16 cellular contexts compared by ENCODE assay signal in the genomic region with DNA sequence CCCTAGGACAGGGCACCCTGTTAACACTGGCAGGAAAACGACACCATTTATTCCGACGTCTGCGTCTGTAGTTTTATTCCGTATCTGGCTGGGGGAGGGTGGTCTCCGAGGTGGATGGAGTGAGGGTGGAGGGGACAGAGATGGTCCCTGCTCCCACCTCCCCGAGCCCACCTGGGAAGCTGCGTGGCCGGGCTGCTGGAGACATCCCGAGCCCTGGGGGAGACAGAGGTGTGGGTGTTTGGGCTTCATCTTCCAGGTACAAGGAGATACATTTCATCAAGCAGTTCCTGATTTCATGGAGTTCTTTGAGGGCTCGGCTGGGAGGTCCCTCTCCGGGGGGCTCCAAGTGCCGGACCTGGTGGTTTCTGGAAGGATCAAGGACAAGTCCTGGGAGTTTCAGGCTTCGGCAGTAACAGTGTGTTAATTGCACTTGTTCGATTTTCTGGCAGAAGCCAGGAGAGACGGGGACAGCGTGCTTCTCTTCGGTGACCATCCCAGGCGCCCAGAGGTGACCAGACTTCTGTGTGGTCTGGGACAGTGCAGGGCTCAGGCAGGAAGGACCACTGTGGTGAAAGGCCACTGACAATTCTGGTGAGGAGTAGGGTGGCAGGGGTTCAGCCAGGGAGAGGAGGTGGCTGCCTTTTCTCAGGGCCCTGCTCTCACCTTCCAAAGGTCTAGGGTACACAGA. TPM values are rescaled to one million over a fixed set of nuclear protein-coding genes. Genes with fewer than 3 reads are reported as not detected.
DNase-seq lines count a peak whose midpoint lies in the region; ATAC-seq and TF ChIP-seq lines count a peak whose summit lies in the region.
"Had no signal": no experiment of that assay in that cellular context is flagged by ENCODE, and none has a peak within 500 bp of the region (broad histone marks: within the 10 kb centered on the region; RNA-seq: fewer than 3 reads in every experiment).

No MANE protein-coding gene starts in this region.

- H4K20me1 ChIP-seq in DOHH2 (ENCODE audit: control insufficient read depth, insufficient read depth, low read depth, low read length): peaks cover 4% of the 10 kb centered on the region; the same call in 1 of the 2 replicates

- H3K4me3 ChIP-seq in A673 (ENCODE audit: low read depth, low read length, poor library complexity, severe bottlenecking) (no peak overlapping the region), DOHH2 (ENCODE audit: low read length) (no peak overlapping the region), foreskin fibroblast (ENCODE audit: low read depth in 1 of 2, low read length in 2 of 2) (no peak overlapping the region)
- H3K4me3 ChIP-seq: SJSA1 had no signal

- CTCF ChIA-PET in A673 (lab: Charles Lee): interaction anchor here (0.7 to 1.1 kb wide), 2 partner anchors 109 to 155 kb away, joined by 4 to 6 read pairs; no protein-coding TSS in a partner anchor

- peak overlapping the region; percentile 89 for H3K27ac Mint-ChIP-seq in activated T-helper 17 cell treated with anti-CD3 and anti-CD28 coated beads, Interleukin-2, amount 50 U/mL, for 72 hours
- H3K27ac Mint-ChIP-seq in mesothelial cell of epicardium: peak overlapping the region; percentile 17

- H3K27me3 Mint-ChIP-seq in activated T-helper 17 cell treated with anti-CD3 and anti-CD28 coated beads, Interleukin-2, amount 50 U/mL, for 72 hours: no peaks in the 10 kb centered on the region
- no peaks in the 10 kb centered on the region for H3K27me3 Mint-ChIP-seq in mesothelial cell of epicardium (ENCODE audit: low read depth)

- no peaks in the 10 kb centered on the region for H3K27me3 ChIP-seq in A673 (replicated peaks; ENCODE audit: insufficient read depth, low read depth, low read length, poor library complexity)
- H3K27me3 ChIP-seq in DOHH2 (ENCODE audit: control insufficient read depth, low read length): no peaks in the 10 kb centered on the region
- H3K27me3 ChIP-seq: SJSA1 had no signal

- no peaks in the 10 kb centered on the region for H3K9me3 ChIP-seq in A673 (ENCODE audit: low read depth, low read length, poor library complexity, severe bottlenecking)
- H3K9me3 ChIP-seq in DOHH2 (ENCODE audit: control insufficient read depth, insufficient read depth, low read length): no peaks in the 10 kb centered on the region
- H3K9me3 ChIP-seq: SJSA1 had no signal

- H3K27ac ChIP-seq in A673 (ENCODE audit: low read depth, low read length, poor library complexity, severe bottlenecking) (no peak overlapping the region), DOHH2 (ENCODE audit: low read depth, low read length) (no peak overlapping the region; the same call in 1 of the 2 replicates)
- H3K27ac ChIP-seq: parathyroid adenoma, SJSA1 had no signal

- H3F3A ChIP-seq in DOHH2 (ENCODE audit: control insufficient read depth, insufficient read depth): peaks cover 69% of the 10 kb centered on the region

- peaks cover 45% of the 10 kb centered on the region for H3K79me2 ChIP-seq in DOHH2 (ENCODE audit: control insufficient read depth, low read length)
- H3K79me2 ChIP-seq: parathyroid adenoma had no signal

- H3K9me3 Mint-ChIP-seq in activated T-helper 17 cell treated with anti-CD3 and anti-CD28 coated beads, Interleukin-2, amount 50 U/mL, for 72 hours: no peaks in the 10 kb centered on the region
- no peaks in the 10 kb centered on the region for H3K9me3 Mint-ChIP-seq in mesothelial cell of epicardium

- no peaks in the 10 kb centered on the region for H3K9me2 ChIP-seq in DOHH2 (replicated peaks; ENCODE audit: control insufficient read depth, low read length)

- ATAC-seq in activated T-helper 17 cell treated with anti-CD3 and anti-CD28 coated beads, Interleukin-2, amount 50 U/mL, for 72 hours (replicated peaks): peak; percentile 20
- no peak for ATAC-seq in HG02678 (IDR thresholded peaks at IDR 0.05; ENCODE audit: unreplicated experiment)
- no peak for ATAC-seq in GM19452 (IDR thresholded peaks at IDR 0.05; ENCODE audit: unreplicated experiment)

- peaks cover 16% of the 10 kb centered on the region for H3K36me3 ChIP-seq in A673 (ENCODE audit: insufficient read depth, low read length, poor library complexity, severe bottlenecking)
- H3K36me3 ChIP-seq in DOHH2 (ENCODE audit: control insufficient read depth, low read length): peaks cover 70% of the 10 kb centered on the region

- BruUV-seq in A673 (replicated peaks; lab: Mats Ljungman, UMichigan): TSS peak; percentile 83

- H3K4me1 ChIP-seq in A673 (ENCODE audit: insufficient read depth, low read length, poor library complexity, severe bottlenecking): no peaks in the 10 kb centered on the region
- peaks cover 89% of the 10 kb centered on the region for H3K4me1 ChIP-seq in DOHH2 (ENCODE audit: control insufficient read depth, low read length)

- peaks cover 79% of the 10 kb centered on the region for H3K36me3 Mint-ChIP-seq in activated T-helper 17 cell treated with anti-CD3 and anti-CD28 coated beads, Interleukin-2, amount 50 U/mL, for 72 hours (ENCODE audit: low read depth)
- peaks cover 24% of the 10 kb centered on the region for H3K36me3 Mint-ChIP-seq in mesothelial cell of epicardium

- intact Hi-C loops in A673 (cut with micrococcal nuclease; ENCODE audit: unreplicated experiment): no loop called here

- peak overlapping the region; percentile 6; the same call in 1 of the 2 replicates for H3K4me2 ChIP-seq in DOHH2 (ENCODE audit: low read length)

- H3K4me1 Mint-ChIP-seq in activated T-helper 17 cell treated with anti-CD3 and anti-CD28 coated beads, Interleukin-2, amount 50 U/mL, for 72 hours: peaks cover 4% of the 10 kb centered on the region
- no peaks in the 10 kb centered on the region for H3K4me1 Mint-ChIP-seq in mesothelial cell of epicardium

- DNase-seq in A673 (ENCODE audit: low spot score) (no peak), mesothelial cell of epicardium (ENCODE audit: low spot score in 2 of 2, unreplicated experiment in 2 of 2) (no peak), foreskin fibroblast (no peak), cerebellar nuclear complex (lab: John Stamatoyannopoulos, UW) (no peak)
- DNase-seq: activated CD8-positive, alpha-beta memory T cell treated with anti-CD3 and anti-CD28 coated beads, Interleukin-2, amount 50 U/mL, for 4 hours; effector CD8-positive, alpha-beta T cell; EL; foreskin melanocyte; MV-4-11; NK-92 treated with Interleukin-12 subunit alpha and Interleukin-12 subunit beta, amount 100 ng/mL, for 24 hours had no signal

- H3K4me3 Mint-ChIP-seq in activated T-helper 17 cell treated with anti-CD3 and anti-CD28 coated beads, Interleukin-2, amount 50 U/mL, for 72 hours: peak overlapping the region; percentile 50
- H3K4me3 Mint-ChIP-seq in mesothelial cell of epicardium: no peak overlapping the region

- POLR2A ChIA-PET in A673 (lab: Charles Lee; ENCODE audit: low non-redundant PET): no interaction called here

- no peak for TF ChIP-seq CTCF in A673 (conservative IDR thresholded peaks at IDR 0.05; ENCODE audit: low read depth, low read length)
- no peak for TF ChIP-seq CTCF in DOHH2 (IDR thresholded peaks at IDR 0.05; ENCODE audit: low read depth, low read length, poor library complexity, severe bottlenecking)
- no peak for TF ChIP-seq CTCF in mesothelial cell of epicardium (IDR thresholded peaks at IDR 0.05; ENCODE audit: unreplicated experiment)
- TF ChIP-seq CTCF in foreskin fibroblast (IDR thresholded peaks at IDR 0.05; ENCODE audit: low read depth, low read length): no peak

RNA-seq across cellular contexts. Expression of a gene that starts 20.1 kb away (rescaled TPM):
- total RNA-seq in A673 (2021) (106 and 107 TPM in 2 replicates), mesothelial cell of epicardium (92.6 to 97.1 TPM (median 95.9 TPM) in 3 replicates)
- total RNA-seq in activated T-helper 17 cell treated with anti-CD3 and anti-CD28 coated beads, Interleukin-2, amount 50 U/mL, for 72 hours: 100 to 1,000 TPM; 280 to 525 TPM

RNA-seq across cellular contexts. Expression of a gene that starts 25.0 kb away (rescaled TPM):
- total RNA-seq in A673 (2021) (40.7 and 47.1 TPM in 2 replicates), mesothelial cell of epicardium (33.0 to 34.7 TPM (median 34.1 TPM) in 3 replicates)
- 100 to 1,000 TPM; 271 to 387 TPM for total RNA-seq in activated T-helper 17 cell treated with anti-CD3 and anti-CD28 coated beads, Interleukin-2, amount 50 U/mL, for 72 hours

RNA-seq across cellular contexts. Expression of a gene that starts 25.6 kb away (rescaled TPM):
- total RNA-seq in A673 (2021) (1.6 and 2.5 TPM in 2 replicates), mesothelial cell of epicardium (11.0 to 14.4 TPM (median 13.8 TPM) in 3 replicates)
- total RNA-seq in activated T-helper 17 cell treated with anti-CD3 and anti-CD28 coated beads, Interleukin-2, amount 50 U/mL, for 72 hours: 100 to 1,000 TPM in 1 of 2 donors, 10 to 100 TPM in 1; 13.9 to 143 TPM

RNA-seq across cellular contexts. Expression of a gene that starts 55.6 kb away (rescaled TPM):
- total RNA-seq in A673 (2021): 91.7 and 110 TPM in 2 replicates
- total RNA-seq in activated T-helper 17 cell treated with anti-CD3 and anti-CD28 coated beads, Interleukin-2, amount 50 U/mL, for 72 hours: 10 to 100 TPM; 44.2 to 56.0 TPM
- total RNA-seq in mesothelial cell of epicardium: 112 to 118 TPM (median 114 TPM) in 3 replicates
